ENCODE assay signal across 10 cellular contexts in the genomic region with DNA sequence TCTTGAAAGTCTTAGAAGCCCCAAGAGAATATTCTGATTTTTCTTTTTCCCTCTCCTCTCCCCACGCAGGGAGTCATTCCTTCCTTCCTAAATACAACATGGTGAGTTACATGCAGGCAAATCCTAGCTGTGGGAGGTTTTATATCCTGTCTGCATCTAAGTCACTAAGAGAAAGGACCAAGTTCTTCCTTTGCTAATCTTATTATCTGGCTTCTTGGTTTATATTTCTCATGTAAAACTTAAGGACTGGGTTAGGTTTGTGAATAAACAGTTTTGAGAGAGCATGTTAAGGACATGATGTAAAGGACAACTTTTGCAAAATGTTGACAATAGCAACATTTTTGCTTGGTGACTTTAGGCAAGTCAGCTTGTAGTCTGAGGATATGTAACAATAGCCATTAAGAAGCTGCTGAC. TPM values are rescaled to one million over a fixed set of nuclear protein-coding genes. Genes with fewer than 3 reads are reported as not detected.
DNase-seq lines count a peak whose midpoint lies in the region; ATAC-seq, FAIRE-seq and TF ChIP-seq lines count a peak whose summit lies in the region.
"Had no signal": no experiment of that assay in that cellular context is flagged by ENCODE, and none has a peak within 500 bp of the region (broad histone marks: within the 10 kb centered on the region; RNA-seq: fewer than 3 reads in every experiment).

No MANE protein-coding gene starts in this region.

- WGBS in adrenal gland, 4 donors: 20 to 50% (median 33%) methylated on average over 1 of the region's 1 CpG

- H3K27me3 ChIP-seq in adrenal gland: no peaks in the 10 kb centered on the region
- no peaks in the 10 kb centered on the region for H3K27me3 ChIP-seq in keratinocyte (ENCODE audit: control insufficient read depth, extremely low read depth, insufficient read depth, low read length)

- FAIRE-seq in keratinocyte (lab: Jason Lieb, UNC): peak; percentile 26
- FAIRE-seq: G401.6, TTC549 had no signal

- dilution Hi-C loops in keratinocyte (cut with MboI; ENCODE audit: extremely low pct_ligation_motif_present, low sequenced_read_pairs): no loop called here

- in situ Hi-C loops in G401 (cut with HindIII; ENCODE audit: low sequenced_read_pairs): no loop called here

- H3K4me2 ChIP-seq in keratinocyte (ENCODE audit: control insufficient read depth, extremely low read depth, insufficient read depth, low read depth, low read length): peak overlapping the region; percentile 55

- no peaks in the 10 kb centered on the region for H3K4me1 ChIP-seq in adrenal gland (replicated peaks in 1 of 2)
- peaks cover 38% of the 10 kb centered on the region for H3K4me1 ChIP-seq in keratinocyte (ENCODE audit: control insufficient read depth, extremely low read depth, insufficient read depth, low read length)

- H3K9ac ChIP-seq in keratinocyte (ENCODE audit: control insufficient read depth, extremely low read depth, insufficient read depth, low read length): peak overlapping the region; percentile 18

- TF ChIP-seq CTCF in adrenal gland (IDR thresholded peaks at IDR 0.05) (no peak), keratinocyte (optimal IDR thresholded peaks at IDR 0.05 in 1 of 3, IDR thresholded peaks at IDR 0.05 in 1 of 3, conservative IDR thresholded peaks at IDR 0.05 in 1 of 3; ENCODE audit: extremely low read depth in 1 of 3, insufficient read depth in 2 of 3, low read length in 3 of 3) (no peak)

- ATAC-seq in HG02840 (IDR thresholded peaks at IDR 0.05; ENCODE audit: low FRiP score, unreplicated experiment) (peak; percentile 2), GM19324 (IDR thresholded peaks at IDR 0.05; ENCODE audit: low FRiP score, unreplicated experiment) (no peak)

- H3K79me2 ChIP-seq in keratinocyte (ENCODE audit: control insufficient read depth, insufficient read depth, low read length): no peaks in the 10 kb centered on the region

- H3K36me3 ChIP-seq in adrenal gland (replicated peaks in 1 of 2) (no peaks in the 10 kb centered on the region), keratinocyte (ENCODE audit: control insufficient read depth in 2 of 2, extremely low read depth in 1 of 2, insufficient read depth in 2 of 2, low read length in 2 of 2) (no peaks in the 10 kb centered on the region)

- DNase-seq in adrenal gland (no peak), keratinocyte (ENCODE audit: low read depth, low spot score) (no peak), stromal cell of bone marrow (ENCODE audit: low read depth) (peak; percentile 6), inferior parietal cortex (ENCODE audit: extremely low spot score) (no peak), G401 (ENCODE audit: low spot score) (no peak)

- H2AFZ ChIP-seq in keratinocyte (ENCODE audit: control insufficient read depth, low read length): peak overlapping the region; percentile 78

- TF ChIP-seq POLR2A in adrenal gland (IDR thresholded peaks at IDR 0.05): no peak

- no peaks in the 10 kb centered on the region for H3K9me3 ChIP-seq in adrenal gland (replicated peaks in 1 of 3)
- no peaks in the 10 kb centered on the region for H3K9me3 ChIP-seq in keratinocyte (ENCODE audit: control insufficient read depth, low read depth, low read length)

- H3K9me1 ChIP-seq in keratinocyte (ENCODE audit: control insufficient read depth, extremely low read depth, insufficient read depth, low read length): no peaks in the 10 kb centered on the region

- H3K4me3 ChIP-seq in adrenal gland: no peak overlapping the region
- H3K4me3 ChIP-seq in keratinocyte (ENCODE audit: control insufficient read depth in 2 of 3, extremely low read depth in 1 of 3, insufficient read depth in 2 of 3, low read depth in 1 of 3, low read length in 3 of 3): peak overlapping the region in 2 of 3 experiments; percentile 6 to 36

- H4K20me1 ChIP-seq in keratinocyte (ENCODE audit: control insufficient read depth, extremely low read depth, insufficient read depth, low read length): no peaks in the 10 kb centered on the region

- intact Hi-C loops in adrenal gland (cut with DNase I): no loop called here

- peak overlapping the region in 4 of 5 donors; percentile 12 to 74 (median 48) for H3K27ac ChIP-seq in adrenal gland
- H3K27ac ChIP-seq in keratinocyte (ENCODE audit: control insufficient read depth, insufficient read depth, low read length): peak overlapping the region; percentile 67

RNA-seq across cellular contexts. Expression of a gene that starts 5.1 kb away (rescaled TPM):
- 1 to 10 TPM in 3 of 8 donors, under 1 TPM in 4, not detected in 1; 0.11 to 4.7 (median 0.34) TPM for total RNA-seq in adrenal gland
- 1 to 10 TPM in 2 of 3 donors, under 1 TPM in 1; 0.67 to 6.4 (median 1.9) TPM for polyA plus RNA-seq in adrenal gland
- polyA plus RNA-seq in keratinocyte: 0.04 to 0.08 TPM (median 0.04 TPM) in 3 replicates
- not detected for polyA plus RNA-seq in keratinocyte (2011; ENCODE audit: low read depth)
- 0.06 and 0.12 TPM in 2 replicates for polyA plus RNA-seq in keratinocyte (2011; cell fraction: cytosol; rRNA removed)
- polyA plus RNA-seq in keratinocyte (2011; cell fraction: nucleus; rRNA removed): 0.04 and 0.15 TPM in 2 replicates
- not detected in 2 replicates for polyA plus RNA-seq in keratinocyte (2012; ENCODE audit: low replicate concordance)
- 0.06 to 0.23 TPM (median 0.20 TPM) in 3 replicates for polyA minus RNA-seq in keratinocyte
- polyA minus RNA-seq in keratinocyte (2011; cell fraction: cytosol; rRNA and poly(A)+ RNA removed): not detected
- not detected in 2 replicates for polyA minus RNA-seq in keratinocyte (2011; cell fraction: nucleus; rRNA and poly(A)+ RNA removed)
- not detected in 2 replicates for total RNA-seq in G401 (2014; rRNA removed; shearing (Covaris generic))
- total RNA-seq: lung microvascular endothelial cell had no signal

RNA-seq across cellular contexts. Expression of a gene that starts 10.9 kb away (rescaled TPM):
- 10 to 100 TPM in 1 of 8 donors, 1 to 10 TPM in 3, under 1 TPM in 3, not detected in 1; 0.28 to 41.4 (median 1.4) TPM for total RNA-seq in adrenal gland
- polyA plus RNA-seq in adrenal gland (1 to 10 TPM; 1.1 to 6.8 (median 3.0) TPM), keratinocyte (0.48 to 0.99 TPM (median 0.72 TPM) in 3 replicates)
- polyA plus RNA-seq in keratinocyte (2011; ENCODE audit: low read depth): 0.30 TPM
- polyA plus RNA-seq in keratinocyte (2011; cell fraction: cytosol; rRNA removed): 0.75 and 2.4 TPM in 2 replicates
- 1.3 and 1.8 TPM in 2 replicates for polyA plus RNA-seq in keratinocyte (2011; cell fraction: nucleus; rRNA removed)
- polyA plus RNA-seq in keratinocyte (2012; ENCODE audit: low replicate concordance): 0.38 and 0.47 TPM in 2 replicates
- 0.49 to 0.74 TPM in 2 of 3 replicates, not detected in the other for polyA minus RNA-seq in keratinocyte
- not detected for polyA minus RNA-seq in keratinocyte (2011; cell fraction: cytosol; rRNA and poly(A)+ RNA removed)
- not detected in 2 replicates for polyA minus RNA-seq in keratinocyte (2011; cell fraction: nucleus; rRNA and poly(A)+ RNA removed)
- total RNA-seq in G401 (2014; rRNA removed; shearing (Covaris generic)): not detected in 2 replicates

RNA-seq across cellular contexts. Expression of a gene that starts 21.6 kb away (rescaled TPM):
- total RNA-seq in adrenal gland: 10 to 100 TPM; 17.3 to 50.3 (median 34.7) TPM
- polyA plus RNA-seq in adrenal gland: 10 to 100 TPM; 11.5 to 56.0 (median 15.8) TPM
- polyA plus RNA-seq in keratinocyte: 21.2 to 33.0 TPM (median 28.9 TPM) in 3 replicates
- 83.4 TPM for polyA plus RNA-seq in keratinocyte (2011; ENCODE audit: low read depth)
- polyA plus RNA-seq in keratinocyte (2011; cell fraction: cytosol; rRNA removed): 20.1 and 36.6 TPM in 2 replicates
- 26.4 and 33.4 TPM in 2 replicates for polyA plus RNA-seq in keratinocyte (2011; cell fraction: nucleus; rRNA removed)
- 26.8 and 31.7 TPM in 2 replicates for polyA plus RNA-seq in keratinocyte (2012; ENCODE audit: low replicate concordance)
- polyA minus RNA-seq in keratinocyte: 11.1 to 35.4 TPM (median 17.9 TPM) in 3 replicates
- polyA minus RNA-seq in keratinocyte (2011; cell fraction: cytosol; rRNA and poly(A)+ RNA removed): 20.7 TPM
- polyA minus RNA-seq in keratinocyte (2011; cell fraction: nucleus; rRNA and poly(A)+ RNA removed): 15.9 and 31.0 TPM in 2 replicates
- total RNA-seq in G401 (2014; rRNA removed; shearing (Covaris generic)): 24.2 and 47.0 TPM in 2 replicates

RNA-seq across cellular contexts. Expression of a gene that starts 23.5 kb away (rescaled TPM):
- total RNA-seq in adrenal gland: under 1 TPM in 2 of 8 donors, not detected in 6; 0.61 to 0.98 TPM
- 1 to 10 TPM in 1 of 3 donors, under 1 TPM in 2; 0.10 to 1.2 (median 0.24) TPM for polyA plus RNA-seq in adrenal gland
- polyA plus RNA-seq in keratinocyte: 0.58 to 1.4 TPM (median 0.93 TPM) in 3 replicates
- polyA plus RNA-seq in keratinocyte (2011; ENCODE audit: low read depth): not detected
- polyA plus RNA-seq in keratinocyte (2011; cell fraction: cytosol; rRNA removed): 1.1 and 1.8 TPM in 2 replicates
- polyA plus RNA-seq in keratinocyte (2011; cell fraction: nucleus; rRNA removed): 0.80 and 1.2 TPM in 2 replicates
- polyA plus RNA-seq in keratinocyte (2012; ENCODE audit: low replicate concordance): 0.10 and 0.53 TPM in 2 replicates
- polyA minus RNA-seq in keratinocyte: 0.36 to 0.48 TPM in 2 of 3 replicates, not detected in the other
- not detected for polyA minus RNA-seq in keratinocyte (2011; cell fraction: cytosol; rRNA and poly(A)+ RNA removed)
- 0.32 and 0.47 TPM in 2 replicates for polyA minus RNA-seq in keratinocyte (2011; cell fraction: nucleus; rRNA and poly(A)+ RNA removed)
- not detected in 2 replicates for total RNA-seq in G401 (2014; rRNA removed; shearing (Covaris generic))

Comparison
In these comparisons a context has a peak if more than half of its experiments do, and no peak if none do; other contexts are left out.
1. H3K4me3 ChIP-seq: peak in keratinocyte (2 of 3); none in adrenal gland (0 of 4).